14 cellular contexts compared by ENCODE assay signal in genomic region chr1:203380395-203381150, GRCh38. TPM values are rescaled to one million over a fixed set of nuclear protein-coding genes. Genes with fewer than 3 reads are reported as not detected.
DNase-seq lines count a peak whose midpoint lies in the region; ATAC-seq and TF ChIP-seq lines count a peak whose summit lies in the region.
"Had no signal": no experiment of that assay in that cellular context is flagged by ENCODE, and none has a peak within 500 bp of the region (broad histone marks: within the 10 kb centered on the region; RNA-seq: fewer than 3 reads in every experiment).

No MANE protein-coding gene starts in this region.

- no peaks in the 10 kb centered on the region for H3K36me3 ChIP-seq in SU-DHL-6 (ENCODE audit: low read length)

- DNase-seq in GM10266 (ENCODE audit: extremely low spot score) (peak; percentile 20), HT-29 (ENCODE audit: low spot score) (no peak), amniotic stem cell (lab: John Stamatoyannopoulos, UW) (no peak), COR-L47 (lab: John Stamatoyannopoulos, UW) (no peak)
- DNase-seq in stimulated activated CD4-positive, alpha-beta T cell treated with anti-CD3 and anti-CD28 coated beads, Interleukin-4, amount 100 ng/mL, for 24 hours: no peak
- DNase-seq: AML-193, endodermal cell, mammary epithelial cell, NCI-H2029, PC-3, psoas muscle had no signal

- H3K4me3 ChIP-seq in SU-DHL-6 (ENCODE audit: insufficient read depth, low read length, poor library complexity, severe bottlenecking): peak overlapping the region; percentile 9
- H3K4me3 ChIP-seq: psoas muscle had no signal

- no peaks in the 10 kb centered on the region for H4K20me1 ChIP-seq in SU-DHL-6 (ENCODE audit: low read depth, low read length)

- TF ChIP-seq CTCF in GM10266 (IDR thresholded peaks at IDR 0.05; ENCODE audit: control insufficient read depth, insufficient read depth, low read depth, missing control alignments): no peak
- TF ChIP-seq CTCF in SU-DHL-6 (IDR thresholded peaks at IDR 0.05; ENCODE audit: insufficient read depth, low read length, poor library complexity, severe bottlenecking): no peak
- no peak for TF ChIP-seq CTCF in nephron (IDR thresholded peaks at IDR 0.05; ENCODE audit: unreplicated experiment in 3 of 3)

- H3K4me1 Mint-ChIP-seq in nephron: peaks cover 45% of the 10 kb centered on the region

- peaks cover 8% of the 10 kb centered on the region for H3K27me3 Mint-ChIP-seq in nephron (ENCODE audit: low read depth)

- no peaks in the 10 kb centered on the region for H3K79me2 ChIP-seq in SU-DHL-6 (ENCODE audit: insufficient read depth, low read length)

- no peak overlapping the region for H3K4me3 Mint-ChIP-seq in nephron
- H3K4me3 Mint-ChIP-seq: endodermal cell had no signal

- peak overlapping the region; percentile 84 for H3K27ac ChIP-seq in SU-DHL-6 (ENCODE audit: low read depth, low read length)
- H3K27ac ChIP-seq: psoas muscle had no signal

- no peaks in the 10 kb centered on the region for H3K36me3 Mint-ChIP-seq in nephron (ENCODE audit: low read depth)

- peak overlapping the region; percentile 68 for H3K4me2 ChIP-seq in SU-DHL-6 (ENCODE audit: low read depth, low read length, poor library complexity, severe bottlenecking)

- peak overlapping the region; percentile 54 for H3K9ac ChIP-seq in SU-DHL-6 (ENCODE audit: low read length)

- no peaks in the 10 kb centered on the region for H3K9me3 ChIP-seq in SU-DHL-6 (ENCODE audit: insufficient read depth, low read length)
- H3K9me3 ChIP-seq: psoas muscle had no signal

- H3K27ac Mint-ChIP-seq in nephron: peak overlapping the region; percentile 59 to 84 (median 82)
- H3K27ac Mint-ChIP-seq: endodermal cell had no signal

- no peaks in the 10 kb centered on the region for H3F3A ChIP-seq in SU-DHL-6 (ENCODE audit: insufficient read depth)

- no peaks in the 10 kb centered on the region for H3K9me2 ChIP-seq in SU-DHL-6 (replicated peaks; ENCODE audit: insufficient read depth, low read length)

- no peaks in the 10 kb centered on the region for H3K27me3 ChIP-seq in SU-DHL-6 (ENCODE audit: low read length)

- no peak overlapping the region for H2AFZ ChIP-seq in SU-DHL-6 (ENCODE audit: low read depth, low read length, severe bottlenecking)

- peaks cover 6% of the 10 kb centered on the region for H3K9me3 Mint-ChIP-seq in nephron
- H3K9me3 Mint-ChIP-seq: endodermal cell had no signal

- peak; percentile 44 for ATAC-seq in GM21723 (IDR thresholded peaks at IDR 0.05; ENCODE audit: unreplicated experiment)
- ATAC-seq: PC-3, psoas muscle had no signal

RNA-seq across cellular contexts. Expression of gene FMOD, which starts 29.7 kb away (rescaled TPM):
- 0.10 TPM in 1 of 2 replicates, not detected in the other for total RNA-seq in HT-29 (2014; rRNA removed; shearing (Covaris generic))
- total RNA-seq: PC-3 had no signal
